12 cellular contexts compared by ENCODE assay signal in the genomic region with DNA sequence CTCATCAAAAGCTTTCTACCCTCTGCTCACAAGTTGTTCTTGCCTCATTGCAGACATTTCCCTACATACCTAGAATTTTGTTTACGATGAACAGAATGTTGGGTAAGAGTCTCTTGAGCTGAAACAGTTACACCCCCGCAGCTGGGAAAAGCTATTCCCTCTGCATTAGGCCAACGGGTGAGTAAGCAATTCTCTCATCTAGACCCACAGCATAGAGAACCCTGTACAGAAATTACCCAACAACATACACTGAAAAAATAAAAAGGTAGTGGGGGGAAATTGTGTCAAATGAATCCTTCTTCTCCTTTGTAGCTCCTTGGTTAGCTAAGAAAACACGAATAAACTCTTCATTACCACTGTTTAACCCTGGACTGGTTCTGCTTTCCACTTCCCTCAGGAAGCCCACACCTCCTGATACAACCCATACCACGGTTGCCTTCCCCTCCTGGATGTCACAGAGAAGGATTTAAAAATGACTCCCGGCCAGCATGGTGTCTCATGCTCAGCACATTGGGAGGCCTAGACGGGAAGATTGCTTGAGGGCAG.
DNase-seq lines count a peak whose midpoint lies in the region; ATAC-seq, FAIRE-seq and TF ChIP-seq lines count a peak whose summit lies in the region.
"Had no signal": no experiment of that assay in that cellular context is flagged by ENCODE, and none has a peak within 500 bp of the region (broad histone marks: within the 10 kb centered on the region; RNA-seq: fewer than 3 reads in every experiment).

No MANE protein-coding gene starts in this region.

- no peaks in the 10 kb centered on the region for H3K36me3 ChIP-seq in left lung

- TF ChIP-seq RAD21 in A549 (conservative IDR thresholded peaks at IDR 0.05 in 1 of 2, IDR thresholded peaks at IDR 0.05 in 1 of 2), result no peak

- ATAC-seq in A549 (peak; percentile 26 to 44; a peak in 5 of 6 replicates), left lung (peak; percentile 83), GM18502 (IDR thresholded peaks at IDR 0.05; ENCODE audit: poor library complexity, unreplicated experiment) (no peak)
- ATAC-seq in activated T-helper 17 cell treated with anti-CD3 and anti-CD28 coated beads, Interleukin-2, amount 50 U/mL, for 72 hours (replicated peaks), result peak; percentile 69

- DNase-seq in A549 (ENCODE audit: low read depth in 1 of 2, low spot score in 1 of 2) (peak in 1 of 2 experiments; percentile 60), HFFc6 (peak; percentile 61), left lung (no peak), HT-29 (ENCODE audit: low spot score) (no peak), mesenteric fat pad (ENCODE audit: low spot score) (no peak), T-helper 1 cell (no peak)
- DNase-seq: CD4-positive, alpha-beta T cell; stimulated activated CD4-positive, alpha-beta T cell treated with anti-CD3 and anti-CD28 coated beads, Interleukin-4, amount 100 ng/mL, for 1 hour had no signal

- POLR2A ChIA-PET in A549 (lab: Yijun Ruan, JAX), result no interaction called here

- no peaks in the 10 kb centered on the region for H3K36me3 Mint-ChIP-seq in HFFc6 (ENCODE audit: low read depth)
- no peaks in the 10 kb centered on the region for H3K36me3 Mint-ChIP-seq in activated T-helper 17 cell treated with anti-CD3 and anti-CD28 coated beads, Interleukin-2, amount 50 U/mL, for 72 hours (ENCODE audit: low read depth)
- H3K36me3 Mint-ChIP-seq: activated naive CD4-positive, alpha-beta T cell treated with anti-CD3 and anti-CD28 coated beads, Interleukin-2, amount 50 U/mL, for 72 hours had no signal

- H3K27ac Mint-ChIP-seq in HFFc6, result peak overlapping the region; percentile 60
- H3K27ac Mint-ChIP-seq in activated T-helper 17 cell treated with anti-CD3 and anti-CD28 coated beads, Interleukin-2, amount 50 U/mL, for 72 hours, result peak overlapping the region; percentile 65
- H3K27ac Mint-ChIP-seq: CD4-positive, alpha-beta T cell had no signal

- H3K9me3 ChIP-seq in A549 (no peaks in the 10 kb centered on the region), left lung (no peaks in the 10 kb centered on the region)

- no peak for TF ChIP-seq EP300 in A549 (IDR thresholded peaks at IDR 0.05)

- FAIRE-seq in A549 (lab: Jason Lieb, UNC), result peak; percentile 23
- FAIRE-seq: endothelial cell of umbilical vein had no signal

- no peak overlapping the region for H3K4me3 ChIP-seq in A549
- H3K4me3 ChIP-seq in left lung, result no peak overlapping the region

- H3K27me3 ChIP-seq in left lung, result no peaks in the 10 kb centered on the region

- no peaks in the 10 kb centered on the region for H3K9me3 Mint-ChIP-seq in HFFc6
- no peaks in the 10 kb centered on the region for H3K9me3 Mint-ChIP-seq in activated T-helper 17 cell treated with anti-CD3 and anti-CD28 coated beads, Interleukin-2, amount 50 U/mL, for 72 hours
- H3K9me3 Mint-ChIP-seq: activated naive CD4-positive, alpha-beta T cell treated with anti-CD3 and anti-CD28 coated beads, Interleukin-2, amount 50 U/mL, for 72 hours; CD4-positive, alpha-beta T cell had no signal

- no peak for TF ChIP-seq CTCF in A549 (IDR thresholded peaks at IDR 0.05)
- TF ChIP-seq CTCF in HFFc6 (IDR thresholded peaks at IDR 0.05), result no peak
- no peak for TF ChIP-seq CTCF in left lung (IDR thresholded peaks at IDR 0.05)

- H3K4me1 ChIP-seq in A549 (peaks cover 22% of the 10 kb centered on the region), left lung (peaks cover 7 to 48% of the 10 kb centered on the region in 2 donors)

- peak overlapping the region; percentile 26; the same call in 2 of the 3 replicates for H3K4me2 ChIP-seq in A549

- H3K27ac ChIP-seq in A549 (peak overlapping the region; percentile 47 to 65; a peak in 5 of 6 replicates), left lung (peak overlapping the region in 1 of 2 donors; percentile 38)

- no peak for TF ChIP-seq POLR2A in A549 (IDR thresholded peaks at IDR 0.05; ENCODE audit: low read length)

- CTCF ChIA-PET in A549 (lab: Yijun Ruan, JAX), result interaction anchor here (0.6 to 5.2 kb wide), 16 partner anchors 11 to 612 kb away, joined by 3 to 24 read pairs (median 4); no protein-coding TSS in a partner anchor

- WGBS in A549 (ENCODE audit: missing lambda C conversion rate), result 51% methylated on average over 7 of the region's 7 CpGs

- peaks cover 31% of the 10 kb centered on the region for H3K4me1 Mint-ChIP-seq in HFFc6 (ENCODE audit: low read depth)
- peaks cover 19% of the 10 kb centered on the region for H3K4me1 Mint-ChIP-seq in activated T-helper 17 cell treated with anti-CD3 and anti-CD28 coated beads, Interleukin-2, amount 50 U/mL, for 72 hours

- H3K27me3 Mint-ChIP-seq in HFFc6 (ENCODE audit: insufficient read depth), result no peaks in the 10 kb centered on the region; the same call in none of the 2 replicates
- H3K27me3 Mint-ChIP-seq in activated T-helper 17 cell treated with anti-CD3 and anti-CD28 coated beads, Interleukin-2, amount 50 U/mL, for 72 hours, result no peaks in the 10 kb centered on the region
- H3K27me3 Mint-ChIP-seq: CD4-positive, alpha-beta T cell had no signal

- intact Hi-C loops in left lung (cut with DNase I), result loop anchor here in 1 of 2 donors (10.0 kb wide), 1 partner anchor 250 kb away; no protein-coding TSS in a partner anchor

- H3K4me3 Mint-ChIP-seq in HFFc6, result no peak overlapping the region; the same call in 1 of the 2 replicates
- no peak overlapping the region for H3K4me3 Mint-ChIP-seq in activated T-helper 17 cell treated with anti-CD3 and anti-CD28 coated beads, Interleukin-2, amount 50 U/mL, for 72 hours
- H3K4me3 Mint-ChIP-seq: CD4-positive, alpha-beta T cell had no signal

TF ChIP-seq in A549, 52 proteins besides CTCF, POLR2A, EP300 and RAD21:
- TF ChIP-seq, protein P1, sequence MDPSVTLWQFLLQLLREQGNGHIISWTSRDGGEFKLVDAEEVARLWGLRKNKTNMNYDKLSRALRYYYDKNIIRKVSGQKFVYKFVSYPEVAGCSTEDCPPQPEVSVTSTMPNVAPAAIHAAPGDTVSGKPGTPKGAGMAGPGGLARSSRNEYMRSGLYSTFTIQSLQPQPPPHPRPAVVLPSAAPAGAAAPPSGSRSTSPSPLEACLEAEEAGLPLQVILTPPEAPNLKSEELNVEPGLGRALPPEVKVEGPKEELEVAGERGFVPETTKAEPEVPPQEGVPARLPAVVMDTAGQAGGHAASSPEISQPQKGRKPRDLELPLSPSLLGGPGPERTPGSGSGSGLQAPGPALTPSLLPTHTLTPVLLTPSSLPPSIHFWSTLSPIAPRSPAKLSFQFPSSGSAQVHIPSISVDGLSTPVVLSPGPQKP (IDR thresholded peaks at IDR 0.05; ENCODE audit: low read depth, low read length), result no peak
- TF ChIP-seq, protein P2, sequence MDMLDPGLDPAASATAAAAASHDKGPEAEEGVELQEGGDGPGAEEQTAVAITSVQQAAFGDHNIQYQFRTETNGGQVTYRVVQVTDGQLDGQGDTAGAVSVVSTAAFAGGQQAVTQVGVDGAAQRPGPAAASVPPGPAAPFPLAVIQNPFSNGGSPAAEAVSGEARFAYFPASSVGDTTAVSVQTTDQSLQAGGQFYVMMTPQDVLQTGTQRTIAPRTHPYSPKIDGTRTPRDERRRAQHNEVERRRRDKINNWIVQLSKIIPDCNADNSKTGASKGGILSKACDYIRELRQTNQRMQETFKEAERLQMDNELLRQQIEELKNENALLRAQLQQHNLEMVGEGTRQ (IDR thresholded peaks at IDR 0.05), result no peak
- TF ChIP-seq EHMT2 (IDR thresholded peaks at IDR 0.05; ENCODE audit: low read depth), result no peak
- TF ChIP-seq HEYL (CRISPR knock-in tag; IDR thresholded peaks at IDR 0.05), result no peak
- TF ChIP-seq HOXA7 (CRISPR knock-in tag; IDR thresholded peaks at IDR 0.05), result no peak
- peak in 1 of 2 experiments; percentile 27; a peak in 1 of 4 replicates for TF ChIP-seq CEBPB (IDR thresholded peaks at IDR 0.05)
- no peak for TF ChIP-seq FOSL2 (IDR thresholded peaks at IDR 0.05)
- TF ChIP-seq FOSL2 (CRISPR knock-in tag; IDR thresholded peaks at IDR 0.05), result peak; percentile 18; the same call in 1 of the 2 replicates
